In the genomic region with DNA sequence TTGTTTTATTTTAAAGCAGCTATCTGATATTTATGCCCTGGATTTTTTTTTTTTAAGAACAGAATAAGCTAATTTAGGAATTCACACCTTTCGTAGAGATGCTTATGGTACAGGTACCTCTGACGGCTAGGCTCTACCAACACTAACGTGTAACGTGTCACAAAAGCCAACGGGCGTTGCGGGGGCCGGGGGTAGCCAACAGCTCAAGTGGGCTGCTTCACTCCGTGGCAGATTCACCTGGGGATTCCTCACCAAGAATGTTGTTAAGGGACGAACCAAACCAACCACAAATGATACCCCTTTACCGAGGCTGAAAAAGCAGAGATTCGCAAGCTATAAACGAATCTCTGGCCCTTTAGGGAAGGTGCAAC, we compare ENCODE assay signal across 2 cellular contexts.
TF ChIP-seq lines count a peak whose summit lies in the region.

No MANE protein-coding gene starts in this region.

TF ChIP-seq in HCT116, 20 proteins besides CTCF, POLR2A, EP300 and RAD21:
- TF ChIP-seq EZH2 (IDR thresholded peaks at IDR 0.05) (no peak), ZNF274 (IDR thresholded peaks at IDR 0.05; ENCODE audit: low read depth, low read length) (no peak), YY1 (IDR thresholded peaks at IDR 0.05; ENCODE audit: extremely low read depth, insufficient replicate concordance, low read depth, low read length) (no peak), SP1 (IDR thresholded peaks at IDR 0.05; ENCODE audit: low read depth) (no peak), CBX3 (IDR thresholded peaks at IDR 0.05; ENCODE audit: low read depth) (no peak), SIN3A (IDR thresholded peaks at IDR 0.05; ENCODE audit: low read depth) (no peak)
- TF ChIP-seq, protein P1, sequence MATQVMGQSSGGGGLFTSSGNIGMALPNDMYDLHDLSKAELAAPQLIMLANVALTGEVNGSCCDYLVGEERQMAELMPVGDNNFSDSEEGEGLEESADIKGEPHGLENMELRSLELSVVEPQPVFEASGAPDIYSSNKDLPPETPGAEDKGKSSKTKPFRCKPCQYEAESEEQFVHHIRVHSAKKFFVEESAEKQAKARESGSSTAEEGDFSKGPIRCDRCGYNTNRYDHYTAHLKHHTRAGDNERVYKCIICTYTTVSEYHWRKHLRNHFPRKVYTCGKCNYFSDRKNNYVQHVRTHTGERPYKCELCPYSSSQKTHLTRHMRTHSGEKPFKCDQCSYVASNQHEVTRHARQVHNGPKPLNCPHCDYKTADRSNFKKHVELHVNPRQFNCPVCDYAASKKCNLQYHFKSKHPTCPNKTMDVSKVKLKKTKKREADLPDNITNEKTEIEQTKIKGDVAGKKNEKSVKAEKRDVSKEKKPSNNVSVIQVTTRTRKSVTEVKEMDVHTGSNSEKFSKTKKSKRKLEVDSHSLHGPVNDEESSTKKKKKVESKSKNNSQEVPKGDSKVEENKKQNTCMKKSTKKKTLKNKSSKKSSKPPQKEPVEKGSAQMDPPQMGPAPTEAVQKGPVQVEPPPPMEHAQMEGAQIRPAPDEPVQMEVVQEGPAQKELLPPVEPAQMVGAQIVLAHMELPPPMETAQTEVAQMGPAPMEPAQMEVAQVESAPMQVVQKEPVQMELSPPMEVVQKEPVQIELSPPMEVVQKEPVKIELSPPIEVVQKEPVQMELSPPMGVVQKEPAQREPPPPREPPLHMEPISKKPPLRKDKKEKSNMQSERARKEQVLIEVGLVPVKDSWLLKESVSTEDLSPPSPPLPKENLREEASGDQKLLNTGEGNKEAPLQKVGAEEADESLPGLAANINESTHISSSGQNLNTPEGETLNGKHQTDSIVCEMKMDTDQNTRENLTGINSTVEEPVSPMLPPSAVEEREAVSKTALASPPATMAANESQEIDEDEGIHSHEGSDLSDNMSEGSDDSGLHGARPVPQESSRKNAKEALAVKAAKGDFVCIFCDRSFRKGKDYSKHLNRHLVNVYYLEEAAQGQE (IDR thresholded peaks at IDR 0.05; ENCODE audit: low read depth) = no peak
- TF ChIP-seq, protein P2, sequence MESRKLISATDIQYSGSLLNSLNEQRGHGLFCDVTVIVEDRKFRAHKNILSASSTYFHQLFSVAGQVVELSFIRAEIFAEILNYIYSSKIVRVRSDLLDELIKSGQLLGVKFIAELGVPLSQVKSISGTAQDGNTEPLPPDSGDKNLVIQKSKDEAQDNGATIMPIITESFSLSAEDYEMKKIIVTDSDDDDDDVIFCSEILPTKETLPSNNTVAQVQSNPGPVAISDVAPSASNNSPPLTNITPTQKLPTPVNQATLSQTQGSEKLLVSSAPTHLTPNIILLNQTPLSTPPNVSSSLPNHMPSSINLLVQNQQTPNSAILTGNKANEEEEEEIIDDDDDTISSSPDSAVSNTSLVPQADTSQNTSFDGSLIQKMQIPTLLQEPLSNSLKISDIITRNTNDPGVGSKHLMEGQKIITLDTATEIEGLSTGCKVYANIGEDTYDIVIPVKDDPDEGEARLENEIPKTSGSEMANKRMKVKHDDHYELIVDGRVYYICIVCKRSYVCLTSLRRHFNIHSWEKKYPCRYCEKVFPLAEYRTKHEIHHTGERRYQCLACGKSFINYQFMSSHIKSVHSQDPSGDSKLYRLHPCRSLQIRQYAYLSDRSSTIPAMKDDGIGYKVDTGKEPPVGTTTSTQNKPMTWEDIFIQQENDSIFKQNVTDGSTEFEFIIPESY (IDR thresholded peaks at IDR 0.05; ENCODE audit: extremely low read depth, insufficient replicate concordance, low read length) = no peak

TF ChIP-seq in H1, 55 proteins besides CTCF, POLR2A, EP300 and RAD21:
- TF ChIP-seq KDM1A (IDR thresholded peaks at IDR 0.05; ENCODE audit: borderline replicate concordance, low read length) = no peak
- no peak for TF ChIP-seq TAF1 (IDR thresholded peaks at IDR 0.05; ENCODE audit: low read depth, low read length)
- TF ChIP-seq RNF2 (IDR thresholded peaks at IDR 0.05; ENCODE audit: borderline replicate concordance, low read depth, low read length, missing control alignments, poor library complexity, severe bottlenecking) = no peak
- TF ChIP-seq HDAC6 (IDR thresholded peaks at IDR 0.05; ENCODE audit: low read depth, low read length) = no peak
- TF ChIP-seq NANOG (IDR thresholded peaks at IDR 0.05; ENCODE audit: insufficient read depth, low read depth, low read length, poor library complexity, severe bottlenecking) = no peak
- TF ChIP-seq SRF (IDR thresholded peaks at IDR 0.05; ENCODE audit: low read depth, low read length) = no peak
- no peak for TF ChIP-seq CTBP2 (IDR thresholded peaks at IDR 0.05; ENCODE audit: borderline replicate concordance, insufficient read depth, insufficient read length, low read length)
- TF ChIP-seq SP2 (IDR thresholded peaks at IDR 0.05; ENCODE audit: low read length) = no peak
- TF ChIP-seq, protein P3, sequence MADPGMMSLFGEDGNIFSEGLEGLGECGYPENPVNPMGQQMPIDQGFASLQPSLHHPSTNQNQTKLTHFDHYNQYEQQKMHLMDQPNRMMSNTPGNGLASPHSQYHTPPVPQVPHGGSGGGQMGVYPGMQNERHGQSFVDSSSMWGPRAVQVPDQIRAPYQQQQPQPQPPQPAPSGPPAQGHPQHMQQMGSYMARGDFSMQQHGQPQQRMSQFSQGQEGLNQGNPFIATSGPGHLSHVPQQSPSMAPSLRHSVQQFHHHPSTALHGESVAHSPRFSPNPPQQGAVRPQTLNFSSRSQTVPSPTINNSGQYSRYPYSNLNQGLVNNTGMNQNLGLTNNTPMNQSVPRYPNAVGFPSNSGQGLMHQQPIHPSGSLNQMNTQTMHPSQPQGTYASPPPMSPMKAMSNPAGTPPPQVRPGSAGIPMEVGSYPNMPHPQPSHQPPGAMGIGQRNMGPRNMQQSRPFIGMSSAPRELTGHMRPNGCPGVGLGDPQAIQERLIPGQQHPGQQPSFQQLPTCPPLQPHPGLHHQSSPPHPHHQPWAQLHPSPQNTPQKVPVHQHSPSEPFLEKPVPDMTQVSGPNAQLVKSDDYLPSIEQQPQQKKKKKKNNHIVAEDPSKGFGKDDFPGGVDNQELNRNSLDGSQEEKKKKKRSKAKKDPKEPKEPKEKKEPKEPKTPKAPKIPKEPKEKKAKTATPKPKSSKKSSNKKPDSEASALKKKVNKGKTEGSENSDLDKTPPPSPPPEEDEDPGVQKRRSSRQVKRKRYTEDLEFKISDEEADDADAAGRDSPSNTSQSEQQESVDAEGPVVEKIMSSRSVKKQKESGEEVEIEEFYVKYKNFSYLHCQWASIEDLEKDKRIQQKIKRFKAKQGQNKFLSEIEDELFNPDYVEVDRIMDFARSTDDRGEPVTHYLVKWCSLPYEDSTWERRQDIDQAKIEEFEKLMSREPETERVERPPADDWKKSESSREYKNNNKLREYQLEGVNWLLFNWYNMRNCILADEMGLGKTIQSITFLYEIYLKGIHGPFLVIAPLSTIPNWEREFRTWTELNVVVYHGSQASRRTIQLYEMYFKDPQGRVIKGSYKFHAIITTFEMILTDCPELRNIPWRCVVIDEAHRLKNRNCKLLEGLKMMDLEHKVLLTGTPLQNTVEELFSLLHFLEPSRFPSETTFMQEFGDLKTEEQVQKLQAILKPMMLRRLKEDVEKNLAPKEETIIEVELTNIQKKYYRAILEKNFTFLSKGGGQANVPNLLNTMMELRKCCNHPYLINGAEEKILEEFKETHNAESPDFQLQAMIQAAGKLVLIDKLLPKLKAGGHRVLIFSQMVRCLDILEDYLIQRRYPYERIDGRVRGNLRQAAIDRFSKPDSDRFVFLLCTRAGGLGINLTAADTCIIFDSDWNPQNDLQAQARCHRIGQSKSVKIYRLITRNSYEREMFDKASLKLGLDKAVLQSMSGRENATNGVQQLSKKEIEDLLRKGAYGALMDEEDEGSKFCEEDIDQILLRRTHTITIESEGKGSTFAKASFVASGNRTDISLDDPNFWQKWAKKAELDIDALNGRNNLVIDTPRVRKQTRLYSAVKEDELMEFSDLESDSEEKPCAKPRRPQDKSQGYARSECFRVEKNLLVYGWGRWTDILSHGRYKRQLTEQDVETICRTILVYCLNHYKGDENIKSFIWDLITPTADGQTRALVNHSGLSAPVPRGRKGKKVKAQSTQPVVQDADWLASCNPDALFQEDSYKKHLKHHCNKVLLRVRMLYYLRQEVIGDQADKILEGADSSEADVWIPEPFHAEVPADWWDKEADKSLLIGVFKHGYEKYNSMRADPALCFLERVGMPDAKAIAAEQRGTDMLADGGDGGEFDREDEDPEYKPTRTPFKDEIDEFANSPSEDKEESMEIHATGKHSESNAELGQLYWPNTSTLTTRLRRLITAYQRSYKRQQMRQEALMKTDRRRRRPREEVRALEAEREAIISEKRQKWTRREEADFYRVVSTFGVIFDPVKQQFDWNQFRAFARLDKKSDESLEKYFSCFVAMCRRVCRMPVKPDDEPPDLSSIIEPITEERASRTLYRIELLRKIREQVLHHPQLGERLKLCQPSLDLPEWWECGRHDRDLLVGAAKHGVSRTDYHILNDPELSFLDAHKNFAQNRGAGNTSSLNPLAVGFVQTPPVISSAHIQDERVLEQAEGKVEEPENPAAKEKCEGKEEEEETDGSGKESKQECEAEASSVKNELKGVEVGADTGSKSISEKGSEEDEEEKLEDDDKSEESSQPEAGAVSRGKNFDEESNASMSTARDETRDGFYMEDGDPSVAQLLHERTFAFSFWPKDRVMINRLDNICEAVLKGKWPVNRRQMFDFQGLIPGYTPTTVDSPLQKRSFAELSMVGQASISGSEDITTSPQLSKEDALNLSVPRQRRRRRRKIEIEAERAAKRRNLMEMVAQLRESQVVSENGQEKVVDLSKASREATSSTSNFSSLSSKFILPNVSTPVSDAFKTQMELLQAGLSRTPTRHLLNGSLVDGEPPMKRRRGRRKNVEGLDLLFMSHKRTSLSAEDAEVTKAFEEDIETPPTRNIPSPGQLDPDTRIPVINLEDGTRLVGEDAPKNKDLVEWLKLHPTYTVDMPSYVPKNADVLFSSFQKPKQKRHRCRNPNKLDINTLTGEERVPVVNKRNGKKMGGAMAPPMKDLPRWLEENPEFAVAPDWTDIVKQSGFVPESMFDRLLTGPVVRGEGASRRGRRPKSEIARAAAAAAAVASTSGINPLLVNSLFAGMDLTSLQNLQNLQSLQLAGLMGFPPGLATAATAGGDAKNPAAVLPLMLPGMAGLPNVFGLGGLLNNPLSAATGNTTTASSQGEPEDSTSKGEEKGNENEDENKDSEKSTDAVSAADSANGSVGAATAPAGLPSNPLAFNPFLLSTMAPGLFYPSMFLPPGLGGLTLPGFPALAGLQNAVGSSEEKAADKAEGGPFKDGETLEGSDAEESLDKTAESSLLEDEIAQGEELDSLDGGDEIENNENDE (IDR thresholded peaks at IDR 0.05; ENCODE audit: insufficient replicate concordance, low read length) = no peak
- TF ChIP-seq SIN3A (conservative IDR thresholded peaks at IDR 0.05 in 1 of 2, IDR thresholded peaks at IDR 0.05 in 1 of 2; ENCODE audit: low read depth in 1 of 2, low read length in 2 of 2) = no peak
- TF ChIP-seq MAFK (IDR thresholded peaks at IDR 0.05; ENCODE audit: low read depth, low read length) = no peak
- TF ChIP-seq, protein P4, sequence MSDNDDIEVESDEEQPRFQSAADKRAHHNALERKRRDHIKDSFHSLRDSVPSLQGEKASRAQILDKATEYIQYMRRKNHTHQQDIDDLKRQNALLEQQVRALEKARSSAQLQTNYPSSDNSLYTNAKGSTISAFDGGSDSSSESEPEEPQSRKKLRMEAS (IDR thresholded peaks at IDR 0.05) = no peak
- TF ChIP-seq SUZ12 (IDR thresholded peaks at IDR 0.05; ENCODE audit: low read length) = no peak
- TF ChIP-seq CHD1 (IDR thresholded peaks at IDR 0.05; ENCODE audit: low read depth, low read length) = no peak
- TF ChIP-seq YY1 (IDR thresholded peaks at IDR 0.05; ENCODE audit: low read depth, low read length) = no peak
- no peak for TF ChIP-seq BACH1 (IDR thresholded peaks at IDR 0.05; ENCODE audit: low read length)
- TF ChIP-seq KDM5A (IDR thresholded peaks at IDR 0.05; ENCODE audit: low read length) = no peak
- no peak for TF ChIP-seq TEAD4 (IDR thresholded peaks at IDR 0.05; ENCODE audit: low read depth, low read length)
